ENCODE assay signal across 8 cellular contexts in genomic region chr15:65303687-65304392, GRCh38. TPM values are rescaled to one million over a fixed set of nuclear protein-coding genes. Genes with fewer than 3 reads are reported as not detected.
DNase-seq lines count a peak whose midpoint lies in the region; ATAC-seq and TF ChIP-seq lines count a peak whose summit lies in the region.

No MANE protein-coding gene starts in this region.

- 0 to 1% (median 0%) methylated on average over 25 of the region's 25 CpGs for WGBS in ovary, 3 donors

- H3K9me3 ChIP-seq in ovary: no peaks in the 10 kb centered on the region

- TF ChIP-seq CTCF in ovary (IDR thresholded peaks at IDR 0.05): peak in 1 of 3 donors; percentile 93

- in situ Hi-C loops in KBM-7 (cut with MboI; ENCODE audit: low pct_unique_long_range_greater_than_20kb, low sequenced_read_pairs): no loop called here

- H3K36me3 ChIP-seq in ovary: no peaks in the 10 kb centered on the region

- TF ChIP-seq POLR2A in ovary (IDR thresholded peaks at IDR 0.05): no peak

- peak overlapping the region; percentile 31 to 84 for H3K27ac ChIP-seq in ovary

- no peaks in the 10 kb centered on the region for H3K27me3 ChIP-seq in ovary

- ATAC-seq in GM18498 (IDR thresholded peaks at IDR 0.05; ENCODE audit: unreplicated experiment): peak; percentile 3
- peak; percentile 11 for ATAC-seq in HG03354 (IDR thresholded peaks at IDR 0.05; ENCODE audit: poor library complexity, severe bottlenecking, unreplicated experiment)
- ATAC-seq in Right ventricle myocardium superior (ENCODE audit: poor library complexity): peak; percentile 71

- no peak for TF ChIP-seq EP300 in ovary (IDR thresholded peaks at IDR 0.05)

- H3K4me3 ChIP-seq in ovary: peak overlapping the region; percentile 48

- intact Hi-C loops in Right ventricle myocardium superior (cut with DNase I): no loop called here
- intact Hi-C loops in ovary (cut with DNase I): no loop called here

- H3K4me1 ChIP-seq in ovary (ENCODE audit: insufficient read depth): peaks cover 1% of the 10 kb centered on the region

- DNase-seq in OCI-M1 (lab: John Stamatoyannopoulos, UW): peak; percentile 79
- DNase-seq in activated naive CD4-positive, alpha-beta T cell treated with anti-CD3 and anti-CD28 coated beads, Interleukin-2, amount 50 U/mL, for 16 hours: peak; percentile 72
- no peak for DNase-seq in Right ventricle myocardium superior
- peak; percentile 44 to 76 (median 74) for DNase-seq in ovary
- DNase-seq in KBM-7: no peak
- no peak for DNase-seq in NCI-H1930 (lab: John Stamatoyannopoulos, UW)

RNA-seq across cellular contexts. Expression of gene RNU5B-1, which starts 0.6 kb away (rescaled TPM):
- 55.4 TPM for total RNA-seq in Right ventricle myocardium superior
- total RNA-seq in ovary: 10 to 100 TPM in 5 of 7 donors, not detected in 2; 22.1 to 67.7 (median 29.6) TPM
- not detected for polyA plus RNA-seq in ovary

RNA-seq across cellular contexts. Expression of gene RNU5A-1, which starts 8.0 kb away (rescaled TPM):
- total RNA-seq in Right ventricle myocardium superior (not detected), ovary (not detected)
- polyA plus RNA-seq in ovary: not detected

RNA-seq across cellular contexts. Expression of gene PARP16, which starts 17.2 kb away (rescaled TPM):
- total RNA-seq in Right ventricle myocardium superior (4.4 TPM), ovary (10 to 100 TPM in 5 of 7 donors, 1 to 10 TPM in 2; 8.8 to 20.2 (median 13.4) TPM)
- polyA plus RNA-seq in ovary: 10 to 100 TPM; 12.1 to 19.2 TPM

Comparison
In these comparisons a context has a peak if more than half of its experiments do, and no peak if none do; other contexts are left out.
1. ATAC-seq: peak in every context shown above with its lines; median percentile 71 in Right ventricle myocardium superior; 11 in HG03354; 3 in GM18498.
2. DNase-seq: peak in OCI-M1 (single experiment), activated naive CD4-positive, alpha-beta T cell treated with anti-CD3 and anti-CD28 coated beads, Interleukin-2, amount 50 U/mL, for 16 hours (single experiment) and ovary (5 of 5); none in Right ventricle myocardium superior (single experiment), KBM-7 (single experiment) and NCI-H1930 (0 of 2).